ENCODE assay signal across 16 cellular contexts in genomic region chr22:23781065-23781464, GRCh38. TPM values are rescaled to one million over a fixed set of nuclear protein-coding genes. Genes with fewer than 3 reads are reported as not detected.
DNase-seq lines count a peak whose midpoint lies in the region; ATAC-seq, FAIRE-seq and TF ChIP-seq lines count a peak whose summit lies in the region.
"Had no signal": no experiment of that assay in that cellular context is flagged by ENCODE, and none has a peak within 500 bp of the region (broad histone marks: within the 10 kb centered on the region; RNA-seq: fewer than 3 reads in every experiment).

No MANE protein-coding gene starts in this region.

- no peak overlapping the region for H2BK20ac ChIP-seq in H1 (ENCODE audit: low read length)

- no peak overlapping the region for H4K91ac ChIP-seq in H1 (replicated peaks; ENCODE audit: insufficient read length, low read length)

- H3K27ac ChIP-seq in PC-3 (ENCODE audit: low read length) (no peak overlapping the region), H1 (ENCODE audit: low read depth, low read length) (no peak overlapping the region)
- H3K27ac ChIP-seq: heart right ventricle, lower lobe of right lung, psoas muscle had no signal

- 89% methylated on average over 15 of the region's 15 CpGs; no CpG with 5 or more reads in 1 of the 2 experiments for WGBS in H1 (ENCODE audit: extremely low coverage in 1 of 2, insufficient coverage in 1 of 2, insufficient read length in 1 of 2, insufficient replicate concordance in 2 of 2, low coverage in 1 of 2, low lambda C conversion rate in 2 of 2, missing lambda C conversion rate in 1 of 2), 2 experiments

- H2BK120ac ChIP-seq in H1 (replicated peaks; ENCODE audit: low read depth, low read length): no peak overlapping the region

- peak overlapping the region; percentile 50; the same call in 1 of the 2 replicates for H2AFZ ChIP-seq in PC-3 (ENCODE audit: low read length)
- H2AFZ ChIP-seq in H1 (ENCODE audit: low read length): no peak overlapping the region

- TF ChIP-seq CTCF in PC-3 (conservative IDR thresholded peaks at IDR 0.05; ENCODE audit: low read depth, low read length) (no peak), H1 (IDR thresholded peaks at IDR 0.05; ENCODE audit: control extremely low read depth in 1 of 3, insufficient read depth in 1 of 3, low read depth in 1 of 3, low read length in 3 of 3) (no peak), natural killer cell (IDR thresholded peaks at IDR 0.05) (no peak)

- no peak for FAIRE-seq in H1 (lab: Jason Lieb, UNC)
- FAIRE-seq: endometrium, G401.6 had no signal

- ATAC-seq in PC-3: no peak
- no peak for ATAC-seq in natural killer cell
- ATAC-seq in GM21526 (IDR thresholded peaks at IDR 0.05; ENCODE audit: low FRiP score, unreplicated experiment): no peak
- ATAC-seq in GM19452 (IDR thresholded peaks at IDR 0.05; ENCODE audit: unreplicated experiment): no peak
- ATAC-seq: lower lobe of right lung; stimulated activated naive CD8-positive, alpha-beta T cell treated with anti-CD3 and anti-CD28 coated beads, Interleukin-15, amount 100 ng/mL, for 72 hours; T-helper 17 cell had no signal

- H2BK12ac ChIP-seq in H1 (ENCODE audit: low read depth, low read length): no peak overlapping the region

- no peaks in the 10 kb centered on the region for H3F3A ChIP-seq in PC-3 (ENCODE audit: low read length, unreplicated experiment)

- no peak overlapping the region for H2BK15ac ChIP-seq in H1 (ENCODE audit: low read length)

- H3K36me3 ChIP-seq in PC-3 (ENCODE audit: low read depth, low read length) (no peaks in the 10 kb centered on the region), H1 (ENCODE audit: control insufficient read depth in 2 of 4, insufficient read depth in 4 of 4, low read length in 3 of 4) (no peaks in the 10 kb centered on the region)
- H3K36me3 ChIP-seq: lower lobe of right lung had no signal

- CTCF ChIA-PET in PC-3 (lab: Charles Lee) (interaction anchor here (1.0 kb wide), 1 partner anchor 10 kb away, joined by 3 read pairs; no protein-coding TSS in a partner anchor), H1 (lab: Charles Lee; ENCODE audit: partially characterized antibody) (no interaction called here)

- H2BK5ac ChIP-seq in H1 (ENCODE audit: low read depth, low read length): no peak overlapping the region

- H3K4me3 Mint-ChIP-seq in natural killer cell: no peak overlapping the region
- H3K4me3 Mint-ChIP-seq: activated CD4-positive, alpha-beta T cell treated with anti-CD3 and anti-CD28 coated beads, Interleukin-2, amount 10 ng/mL, durations not matched to agents 7 days and 5 days; CD14-positive monocyte; stimulated activated naive CD8-positive, alpha-beta T cell treated with anti-CD3 and anti-CD28 coated beads, Interleukin-15, amount 100 ng/mL, for 72 hours; T-helper 17 cell had no signal

- intact Hi-C loops in PC-3 (cut with micrococcal nuclease): no loop called here
- intact Hi-C loops in posterior cingulate gyrus (cut with DNase I): no loop called here
- intact Hi-C loops in natural killer cell (cut with micrococcal nuclease): no loop called here

- no peak overlapping the region for H3K27ac Mint-ChIP-seq in natural killer cell
- H3K27ac Mint-ChIP-seq: activated CD4-positive, alpha-beta T cell treated with anti-CD3 and anti-CD28 coated beads, Interleukin-2, amount 10 ng/mL, durations not matched to agents 7 days and 5 days; stimulated activated naive CD8-positive, alpha-beta T cell treated with anti-CD3 and anti-CD28 coated beads, Interleukin-15, amount 100 ng/mL, for 72 hours had no signal

- H3K9ac ChIP-seq in PC-3 (ENCODE audit: low read length) (no peak overlapping the region), H1 (replicated peaks in 1 of 4; ENCODE audit: extremely low read depth in 1 of 4, low read depth in 3 of 4, low read length in 3 of 4) (no peak overlapping the region)

- no peak overlapping the region for H3K14ac ChIP-seq in H1 (ENCODE audit: insufficient read length)

- no peak overlapping the region for H3K23ac ChIP-seq in H1 (ENCODE audit: insufficient read length)

- H3K4me2 ChIP-seq in PC-3 (ENCODE audit: low read length) (peak overlapping the region; percentile 13; the same call in 1 of the 2 replicates), H1 (ENCODE audit: insufficient read depth in 1 of 2, low read depth in 2 of 2, low read length in 2 of 2) (no peak overlapping the region)

- TF ChIP-seq POLR2A in H1 (IDR thresholded peaks at IDR 0.05; ENCODE audit: control extremely low read depth in 1 of 2, low read depth in 2 of 2, low read length in 2 of 2): no peak

- no peaks in the 10 kb centered on the region for H3K9me3 ChIP-seq in PC-3 (ENCODE audit: low read length)
- no peaks in the 10 kb centered on the region for H3K9me3 ChIP-seq in H1 (ENCODE audit: insufficient read depth in 2 of 2, low read depth in 1 of 2, low read length in 1 of 2)
- H3K9me3 ChIP-seq: heart right ventricle, lower lobe of right lung, psoas muscle had no signal

- no peaks in the 10 kb centered on the region for H3K9me3 Mint-ChIP-seq in natural killer cell
- H3K9me3 Mint-ChIP-seq: activated CD4-positive, alpha-beta T cell treated with anti-CD3 and anti-CD28 coated beads, Interleukin-2, amount 10 ng/mL, durations not matched to agents 7 days and 5 days; CD14-positive monocyte; stimulated activated naive CD8-positive, alpha-beta T cell treated with anti-CD3 and anti-CD28 coated beads, Interleukin-15, amount 100 ng/mL, for 72 hours had no signal

- H3K4me1 ChIP-seq in PC-3 (ENCODE audit: insufficient read depth, low read length): peaks cover 9% of the 10 kb centered on the region; the same call in 1 of the 2 replicates
- H3K4me1 ChIP-seq in H1 (replicated peaks in 1 of 4; ENCODE audit: control insufficient read depth in 3 of 4, insufficient read depth in 4 of 4, low read length in 3 of 4): peaks cover 0 to 6% (median 0%) of the 10 kb centered on the region in 4 experiments; a peak in 2 of 7 replicates

- no peak for TF ChIP-seq EP300 in H1 (IDR thresholded peaks at IDR 0.05; ENCODE audit: borderline replicate concordance in 1 of 2, low read depth in 2 of 2, low read length in 2 of 2)

- H3K4ac ChIP-seq in H1 (replicated peaks; ENCODE audit: insufficient read length, low read depth, low read length): no peak overlapping the region

- peak overlapping the region; percentile 51; the same call in 1 of the 2 replicates for H4K8ac ChIP-seq in H1 (ENCODE audit: extremely low read depth, insufficient read depth, low read length)

- no peak overlapping the region for H3K4me3 ChIP-seq in PC-3 (ENCODE audit: low read length)
- no peak overlapping the region for H3K4me3 ChIP-seq in H1 (ENCODE audit: extremely low read depth in 1 of 4, insufficient read depth in 2 of 4, low read depth in 3 of 4, low read length in 4 of 4)
- H3K4me3 ChIP-seq: heart right ventricle, lower lobe of right lung, psoas muscle had no signal

- H3K4me1 Mint-ChIP-seq in natural killer cell: peaks cover 6 to 7% of the 10 kb centered on the region in 2 donors
- H3K4me1 Mint-ChIP-seq: CD14-positive monocyte, T-helper 17 cell had no signal

- H3K79me1 ChIP-seq in H1 (ENCODE audit: low read depth, low read length): no peaks in the 10 kb centered on the region; the same call in 1 of the 2 replicates

- H3K36me3 Mint-ChIP-seq in natural killer cell: no peaks in the 10 kb centered on the region
- H3K36me3 Mint-ChIP-seq: CD14-positive monocyte had no signal

- TF ChIP-seq RAD21 in H1 (IDR thresholded peaks at IDR 0.05 in 1 of 2, conservative IDR thresholded peaks at IDR 0.05 in 1 of 2; ENCODE audit: low read depth in 2 of 2, low read length in 2 of 2): no peak

- no peaks in the 10 kb centered on the region for H3K9me2 ChIP-seq in PC-3 (replicated peaks; ENCODE audit: low read length)

- no peaks in the 10 kb centered on the region for H4K20me1 ChIP-seq in PC-3 (ENCODE audit: low read length)
- H4K20me1 ChIP-seq in H1 (replicated peaks in 1 of 2; ENCODE audit: control insufficient read depth in 1 of 2, insufficient read depth in 2 of 2, low read length in 2 of 2): peaks cover 0 to 2% of the 10 kb centered on the region in 2 experiments

- no peaks in the 10 kb centered on the region for H3K27me3 Mint-ChIP-seq in natural killer cell (ENCODE audit: low read depth in 2 of 2)
- H3K27me3 Mint-ChIP-seq: activated CD4-positive, alpha-beta T cell treated with anti-CD3 and anti-CD28 coated beads, Interleukin-2, amount 10 ng/mL, durations not matched to agents 7 days and 5 days; stimulated activated naive CD8-positive, alpha-beta T cell treated with anti-CD3 and anti-CD28 coated beads, Interleukin-15, amount 100 ng/mL, for 72 hours; T-helper 17 cell had no signal

- POLR2A ChIA-PET in PC-3 (lab: Charles Lee; ENCODE audit: unreplicated experiment): no interaction called here
- POLR2A ChIA-PET in H1 (lab: Charles Lee; ENCODE audit: partially characterized antibody): interaction anchor here (1.5 to 3.9 kb wide), 3 partner anchors 8 to 114 kb away, joined by 3 to 21 read pairs (median 5); partner anchors contain the start of genes CHCHD10 and MMP11

- no peak overlapping the region for H2AK5ac ChIP-seq in H1 (ENCODE audit: low read depth, low read length)

- H3K56ac ChIP-seq in H1 (replicated peaks; ENCODE audit: insufficient read length, low read depth, low read length): no peak overlapping the region

- no peak for DNase-seq in PC-3
- DNase-seq in H1 (ENCODE audit: low read depth in 1 of 2, low spot score in 2 of 2): no peak
- DNase-seq in posterior cingulate gyrus: peak; percentile 73 to 98 (median 83)
- no peak for DNase-seq in natural killer cell
- DNase-seq: activated CD4-positive, alpha-beta T cell treated with anti-CD3 and anti-CD28 coated beads, Interleukin-2, amount 10 ng/mL, durations not matched to agents 7 days and 5 days; heart right ventricle; lower lobe of right lung; stimulated activated naive CD8-positive, alpha-beta T cell treated with anti-CD3 and anti-CD28 coated beads, Interleukin-15, amount 100 ng/mL, for 72 hours; T-helper 17 cell had no signal

- no peaks in the 10 kb centered on the region for H3K23me2 ChIP-seq in H1 (ENCODE audit: low read depth, low read length)

- no peak overlapping the region for H4K5ac ChIP-seq in H1 (ENCODE audit: insufficient read length, low read depth, low read length)

- no peak overlapping the region for H3K18ac ChIP-seq in H1 (ENCODE audit: extremely low read depth, low read length)

- no peaks in the 10 kb centered on the region for H3K27me3 ChIP-seq in PC-3 (ENCODE audit: low read length)
- H3K27me3 ChIP-seq in H1 (replicated peaks in 1 of 4; ENCODE audit: control insufficient read depth in 3 of 4, extremely low read depth in 1 of 4, insufficient read depth in 3 of 4, low read length in 3 of 4): no peaks in the 10 kb centered on the region
- H3K27me3 ChIP-seq: heart right ventricle had no signal

- no peaks in the 10 kb centered on the region for H3K79me2 ChIP-seq in PC-3 (ENCODE audit: low read length)
- H3K79me2 ChIP-seq in H1 (ENCODE audit: control insufficient read depth in 1 of 2, insufficient read depth in 2 of 2, low read length in 2 of 2): no peaks in the 10 kb centered on the region

- BruUV-seq in PC-3 (replicated peaks; lab: Mats Ljungman, UMichigan): no TSS peak

RNA-seq across cellular contexts. Expression of gene SMARCB1, which starts 5.7 kb away (rescaled TPM):
- 85.9 and 96.8 TPM in 2 replicates for total RNA-seq in PC-3 (2014; rRNA removed)
- 116 and 124 TPM in 2 replicates for total RNA-seq in H1 (2021; fragmentation: NEBNext Ultra II Directional; extraction: Animal tissue kit (Norgen Biotek cat#: 25700))
- 145 and 158 TPM in 2 replicates for polyA plus RNA-seq in H1 (2011; rRNA removed)
- polyA plus RNA-seq in H1 (2011; cell fraction: cytosol; rRNA removed): 163 TPM
- 143 TPM for polyA plus RNA-seq in H1 (2011; cell fraction: nucleus; rRNA removed)
- polyA plus RNA-seq in H1 (2012, experiment 1 of 2): 131 to 147 TPM (median 142 TPM) in 4 replicates
- polyA plus RNA-seq in H1 (2012, experiment 2 of 2): 167 TPM
- 65.5 TPM for polyA plus RNA-seq in H1 (2013, experiment 1 of 2)
- 63.4 TPM for polyA plus RNA-seq in H1 (2013, experiment 2 of 2)
- 109 and 125 TPM in 2 replicates for polyA minus RNA-seq in H1 (2011; rRNA and poly(A)+ RNA removed)
- 50.9 TPM for polyA minus RNA-seq in H1 (2011; cell fraction: cytosol; rRNA and poly(A)+ RNA removed)
- 64.2 TPM for polyA minus RNA-seq in H1 (2011; cell fraction: nucleus; rRNA and poly(A)+ RNA removed)
- total RNA-seq in natural killer cell: 10 to 100 TPM; 56.3 to 76.9 (median 69.8) TPM

RNA-seq across cellular contexts. Expression of gene MMP11, which starts 8.4 kb away (rescaled TPM):
- 2.4 and 5.9 TPM in 2 replicates for total RNA-seq in PC-3 (2014; rRNA removed)
- total RNA-seq in H1 (2021; fragmentation: NEBNext Ultra II Directional; extraction: Animal tissue kit (Norgen Biotek cat#: 25700)): 9.6 and 10.2 TPM in 2 replicates
- polyA plus RNA-seq in H1 (2011; rRNA removed): 18.3 and 29.7 TPM in 2 replicates
- polyA plus RNA-seq in H1 (2011; cell fraction: cytosol; rRNA removed): 18.5 TPM
- polyA plus RNA-seq in H1 (2011; cell fraction: nucleus; rRNA removed): 34.3 TPM
- polyA plus RNA-seq in H1 (2012, experiment 1 of 2): 5.6 to 13.4 TPM (median 10.3 TPM) in 4 replicates
- 9.7 TPM for polyA plus RNA-seq in H1 (2012, experiment 2 of 2)
- 7.1 TPM for polyA plus RNA-seq in H1 (2013, experiment 1 of 2)
- 7.1 TPM for polyA plus RNA-seq in H1 (2013, experiment 2 of 2)
- 11.1 and 12.8 TPM in 2 replicates for polyA minus RNA-seq in H1 (2011; rRNA and poly(A)+ RNA removed)
- polyA minus RNA-seq in H1 (2011; cell fraction: cytosol; rRNA and poly(A)+ RNA removed): 6.0 TPM
- polyA minus RNA-seq in H1 (2011; cell fraction: nucleus; rRNA and poly(A)+ RNA removed): 9.4 TPM
- total RNA-seq in natural killer cell: 1 to 10 TPM in 1 of 3 donors, under 1 TPM in 2; 0.71 to 1.7 (median 0.91) TPM
- polyA plus RNA-seq: CD14-positive monocyte had no signal

RNA-seq across cellular contexts. Expression of gene CHCHD10, which starts 13.3 kb away (rescaled TPM):
- total RNA-seq in PC-3 (2014; rRNA removed): 52.2 and 98.1 TPM in 2 replicates
- 94.5 and 104 TPM in 2 replicates for total RNA-seq in H1 (2021; fragmentation: NEBNext Ultra II Directional; extraction: Animal tissue kit (Norgen Biotek cat#: 25700))
- polyA plus RNA-seq in H1 (2011; rRNA removed): 58.3 and 109 TPM in 2 replicates
- polyA plus RNA-seq in H1 (2011; cell fraction: cytosol; rRNA removed): 40.4 TPM
- 99.4 TPM for polyA plus RNA-seq in H1 (2011; cell fraction: nucleus; rRNA removed)
- polyA plus RNA-seq in H1 (2012, experiment 1 of 2): 92.7 to 174 TPM (median 154 TPM) in 4 replicates
- 107 TPM for polyA plus RNA-seq in H1 (2012, experiment 2 of 2)
- polyA plus RNA-seq in H1 (2013, experiment 1 of 2): 237 TPM
- polyA plus RNA-seq in H1 (2013, experiment 2 of 2): 229 TPM
- 30.5 and 40.0 TPM in 2 replicates for polyA minus RNA-seq in H1 (2011; rRNA and poly(A)+ RNA removed)
- 61.1 TPM for polyA minus RNA-seq in H1 (2011; cell fraction: cytosol; rRNA and poly(A)+ RNA removed)
- polyA minus RNA-seq in H1 (2011; cell fraction: nucleus; rRNA and poly(A)+ RNA removed): 35.8 TPM
- total RNA-seq in natural killer cell: 10 to 100 TPM in 2 of 3 donors, 1 to 10 TPM in 1; 9.3 to 22.5 (median 13.8) TPM

RNA-seq across cellular contexts. Expression of gene C22orf15, which starts 18.3 kb away (rescaled TPM):
- total RNA-seq in PC-3 (2014; rRNA removed): not detected in 2 replicates
- 2.3 and 4.9 TPM in 2 replicates for total RNA-seq in H1 (2021; fragmentation: NEBNext Ultra II Directional; extraction: Animal tissue kit (Norgen Biotek cat#: 25700))
- 4.2 and 6.9 TPM in 2 replicates for polyA plus RNA-seq in H1 (2011; rRNA removed)
- polyA plus RNA-seq in H1 (2011; cell fraction: cytosol; rRNA removed): 7.1 TPM
- 19.9 TPM for polyA plus RNA-seq in H1 (2011; cell fraction: nucleus; rRNA removed)
- polyA plus RNA-seq in H1 (2012, experiment 1 of 2): 3.1 to 5.6 TPM (median 4.3 TPM) in 4 replicates
- 4.1 TPM for polyA plus RNA-seq in H1 (2012, experiment 2 of 2)
- 2.6 TPM for polyA plus RNA-seq in H1 (2013, experiment 1 of 2)
- polyA plus RNA-seq in H1 (2013, experiment 2 of 2): 3.1 TPM
- polyA minus RNA-seq in H1 (2011; rRNA and poly(A)+ RNA removed): 1.3 and 2.0 TPM in 2 replicates
- polyA minus RNA-seq in H1 (2011; cell fraction: cytosol; rRNA and poly(A)+ RNA removed): not detected
- polyA minus RNA-seq in H1 (2011; cell fraction: nucleus; rRNA and poly(A)+ RNA removed): 2.2 TPM
- not detected for total RNA-seq in natural killer cell
- total RNA-seq: heart right ventricle, LHCN-M2 had no signal

RNA-seq across cellular contexts. Expression of gene VPREB3, which starts 26.8 kb away (rescaled TPM):
- total RNA-seq in PC-3 (2014; rRNA removed) (0.77 TPM in 1 of 2 replicates, not detected in the other), natural killer cell (not detected)
- total RNA-seq in H1 (2021; fragmentation: NEBNext Ultra II Directional; extraction: Animal tissue kit (Norgen Biotek cat#: 25700)): 0.52 and 0.77 TPM in 2 replicates
- polyA plus RNA-seq in H1 (2011; rRNA removed): 4.0 and 4.6 TPM in 2 replicates
- 1.8 TPM for polyA plus RNA-seq in H1 (2011; cell fraction: cytosol; rRNA removed)
- polyA plus RNA-seq in H1 (2011; cell fraction: nucleus; rRNA removed): 1.6 TPM
- 0.51 to 1.8 TPM (median 0.82 TPM) in 3 of 4 replicates, not detected in the other for polyA plus RNA-seq in H1 (2012, experiment 1 of 2)
- 1.7 TPM for polyA plus RNA-seq in H1 (2012, experiment 2 of 2)
- polyA plus RNA-seq in H1 (2013, experiment 1 of 2): 0.99 TPM
- 1.3 TPM for polyA plus RNA-seq in H1 (2013, experiment 2 of 2)
- polyA minus RNA-seq in H1 (2011; rRNA and poly(A)+ RNA removed): 0.98 and 1.1 TPM in 2 replicates
- polyA minus RNA-seq in H1 (2011; cell fraction: cytosol; rRNA and poly(A)+ RNA removed): 2.9 TPM
- 2.1 TPM for polyA minus RNA-seq in H1 (2011; cell fraction: nucleus; rRNA and poly(A)+ RNA removed)
- total RNA-seq: activated CD4-positive, alpha-beta T cell treated with anti-CD3 and anti-CD28 coated beads, Interleukin-2, amount 10 ng/mL, durations not matched to agents 7 days and 5 days; LHCN-M2; lower lobe of right lung had no signal

Comparison
In these comparisons a context has a peak if more than half of its experiments do, and no peak if none do; other contexts are left out.
1. DNase-seq: peak in posterior cingulate gyrus (10 of 10); none in PC-3 (single experiment), H1 (0 of 2) and natural killer cell (single experiment).